Comparison of ENCODE assay signal across 1 cellular context in genomic region chr20:25622450-25623224, GRCh38.
TF ChIP-seq lines count a peak whose summit lies in the region.

No MANE protein-coding gene starts in this region.

TF ChIP-seq in HepG2, 621 proteins besides CTCF, POLR2A, EP300 and RAD21 (continued from another document):
- TF ChIP-seq JARID2 (CRISPR knock-in tag; IDR thresholded peaks at IDR 0.05; ENCODE audit: insufficient replicate concordance) (no peak), E2F5 (CRISPR knock-in tag; conservative IDR thresholded peaks at IDR 0.05) (no peak), ATF4 (CRISPR knock-in tag; IDR thresholded peaks at IDR 0.05) (peak in 1 of 2 experiments; percentile 11; a peak in 1 of 4 replicates), ZNF556 (CRISPR knock-in tag; IDR thresholded peaks at IDR 0.05; ENCODE audit: borderline replicate concordance) (no peak), HOMEZ (CRISPR knock-in tag; IDR thresholded peaks at IDR 0.05; ENCODE audit: low read depth) (no peak)
